31 cellular contexts compared by ENCODE assay signal in genomic region chr7:135328053-135328452, GRCh38.
"Had no signal": no experiment of that assay in that cellular context is flagged by ENCODE, and none has a peak within 500 bp of the region (broad histone marks: within the 10 kb centered on the region; RNA-seq: fewer than 3 reads in every experiment).

No MANE protein-coding gene starts in this region.

- H3K4me3 Mint-ChIP-seq: activated CD4-positive, alpha-beta T cell treated with anti-CD3 and anti-CD28 coated beads for 36 hours; activated CD4-positive, alpha-beta T cell treated with anti-CD3 and anti-CD28 coated beads, Interleukin-2, amount 10 ng/mL, durations not matched to agents 7 days and 5 days; activated CD8-positive, alpha-beta T cell treated with anti-CD3 and anti-CD28 coated beads, Interleukin-2, amount 10 ng/mL, durations not matched to agents 7 days and 5 days; activated naive CD4-positive, alpha-beta T cell treated with anti-CD3 and anti-CD28 coated beads, Interleukin-2, amount 10 ng/mL, durations not matched to agents 7 days and 5 days; activated naive CD8-positive, alpha-beta T cell; activated naive CD8-positive, alpha-beta T cell treated with anti-CD3 and anti-CD28 coated beads, Interleukin-2, amount 50 U/mL, for 24 hours; T-helper 1 cell treated with Interleukin-12 subunit alpha and Interleukin-12 subunit beta and Interleukin-4 antibody, amounts not matched to agents 30 μg/mL and 1 μg/mL, for 36 hours; T-helper 2 cell treated with Interferon-gamma antibody and Interleukin-4, amounts not matched to agents 5 μg/mL and 100 μg/mL, for 36 hours had no signal

- DNase-seq: activated CD4-positive, alpha-beta T cell treated with anti-CD3 and anti-CD28 coated beads for 36 hours; activated CD4-positive, alpha-beta T cell treated with anti-CD3 and anti-CD28 coated beads, Interleukin-2, amount 10 ng/mL, durations not matched to agents 7 days and 5 days; activated CD4-positive, alpha-beta T cell treated with anti-CD3 and anti-CD28 coated beads, Interleukin-2, amount 50 U/mL, for 48 hours; activated CD8-positive, alpha-beta memory T cell treated with anti-CD3 and anti-CD28 coated beads, Interleukin-2, amount 50 U/mL, for 4 hours; activated CD8-positive, alpha-beta T cell treated with anti-CD3 and anti-CD28 coated beads, Interleukin-2, amount 10 ng/mL, durations not matched to agents 7 days and 5 days; activated effector memory CD4-positive, alpha-beta T cell treated with Interleukin-2 at 50 U/mL for 16 hours; activated naive CD4-positive, alpha-beta T cell treated with anti-CD3 and anti-CD28 coated beads, Interleukin-2, amount 10 ng/mL, durations not matched to agents 7 days and 5 days; activated naive CD8-positive, alpha-beta T cell treated with anti-CD3 and anti-CD28 coated beads, Interleukin-2, amount 50 U/mL, for 24 hours; activated T-cell treated with anti-CD3 and anti-CD28 coated beads, Interleukin-2, amount 50 U/mL, for 48 hours; amniotic stem cell; Karpas-422; NCI-H1105; NCI-H1417 treated with DMSO at 0.1 percent for 48 hours; NCI-H187 treated with DMSO at 0.1 percent for 48 hours; NCI-H2081; NCI-H2171 treated with DMSO at 0.1 percent for 48 hours; NCI-H2227 treated with DMSO at 0.1 percent for 48 hours; NCI-H446; NCI-H510A treated with DMSO at 0.1 percent for 48 hours; NCI-H526 treated with DMSO at 0.1 percent for 48 hours; NCI-H774; SHP77; SJCRH30; SK-N-SH had no signal

- H3K27ac ChIP-seq: ascending aorta, cardiac muscle cell, SJCRH30 had no signal

- H3K27ac Mint-ChIP-seq: activated CD4-positive, alpha-beta T cell treated with anti-CD3 and anti-CD28 coated beads for 36 hours; activated CD4-positive, alpha-beta T cell treated with anti-CD3 and anti-CD28 coated beads, Interleukin-2, amount 10 ng/mL, durations not matched to agents 7 days and 5 days; activated CD8-positive, alpha-beta T cell treated with anti-CD3 and anti-CD28 coated beads, Interleukin-2, amount 10 ng/mL, durations not matched to agents 7 days and 5 days; activated naive CD4-positive, alpha-beta T cell treated with anti-CD3 and anti-CD28 coated beads, Interleukin-2, amount 10 ng/mL, durations not matched to agents 7 days and 5 days; activated naive CD8-positive, alpha-beta T cell; activated naive CD8-positive, alpha-beta T cell treated with anti-CD3 and anti-CD28 coated beads, Interleukin-2, amount 50 U/mL, for 24 hours; T-helper 1 cell treated with Interleukin-12 subunit alpha and Interleukin-12 subunit beta and Interleukin-4 antibody, amounts not matched to agents 30 μg/mL and 1 μg/mL, for 36 hours; T-helper 2 cell treated with Interferon-gamma antibody and Interleukin-4, amounts not matched to agents 5 μg/mL and 100 μg/mL, for 36 hours had no signal

- ATAC-seq: activated CD4-positive, alpha-beta T cell treated with anti-CD3 and anti-CD28 coated beads for 36 hours; activated CD4-positive, CD25-positive, alpha-beta regulatory T cell treated with anti-CD3 and anti-CD28 coated beads, Interleukin-2, amount 50 U/mL, for 24 hours; activated CD8-positive, alpha-beta T cell treated with anti-CD3 and anti-CD28 coated beads, Interleukin-2, amount 10 ng/mL, durations not matched to agents 7 days and 5 days; activated naive CD8-positive, alpha-beta T cell treated with anti-CD3 and anti-CD28 coated beads, Interleukin-2, amount 50 U/mL, for 24 hours; Panc1 had no signal

- H3K4me1 ChIP-seq: ascending aorta, SJCRH30 had no signal

- H3K4me1 Mint-ChIP-seq: activated CD4-positive, alpha-beta T cell treated with anti-CD3 and anti-CD28 coated beads, Interleukin-2, amount 10 ng/mL, durations not matched to agents 7 days and 5 days; activated naive CD4-positive, alpha-beta T cell treated with anti-CD3 and anti-CD28 coated beads, Interleukin-2, amount 10 ng/mL, durations not matched to agents 7 days and 5 days; activated naive CD8-positive, alpha-beta T cell treated with anti-CD3 and anti-CD28 coated beads, Interleukin-2, amount 50 U/mL, for 24 hours had no signal

- H3K4me3 ChIP-seq: ascending aorta, cardiac muscle cell, SJCRH30 had no signal

- H3K36me3 ChIP-seq: ascending aorta, cardiac muscle cell, SJCRH30 had no signal

- H3K9me3 ChIP-seq: ascending aorta, SJCRH30, SK-N-SH had no signal

- H3K27me3 Mint-ChIP-seq: activated CD4-positive, alpha-beta T cell treated with anti-CD3 and anti-CD28 coated beads, Interleukin-2, amount 10 ng/mL, durations not matched to agents 7 days and 5 days; activated naive CD4-positive, alpha-beta T cell treated with anti-CD3 and anti-CD28 coated beads, Interleukin-2, amount 10 ng/mL, durations not matched to agents 7 days and 5 days; activated naive CD8-positive, alpha-beta T cell; activated naive CD8-positive, alpha-beta T cell treated with anti-CD3 and anti-CD28 coated beads, Interleukin-2, amount 50 U/mL, for 24 hours had no signal

- H3K27me3 ChIP-seq: ascending aorta, cardiac muscle cell, SJCRH30 had no signal
